17 cellular contexts compared by ENCODE assay signal in the genomic region with DNA sequence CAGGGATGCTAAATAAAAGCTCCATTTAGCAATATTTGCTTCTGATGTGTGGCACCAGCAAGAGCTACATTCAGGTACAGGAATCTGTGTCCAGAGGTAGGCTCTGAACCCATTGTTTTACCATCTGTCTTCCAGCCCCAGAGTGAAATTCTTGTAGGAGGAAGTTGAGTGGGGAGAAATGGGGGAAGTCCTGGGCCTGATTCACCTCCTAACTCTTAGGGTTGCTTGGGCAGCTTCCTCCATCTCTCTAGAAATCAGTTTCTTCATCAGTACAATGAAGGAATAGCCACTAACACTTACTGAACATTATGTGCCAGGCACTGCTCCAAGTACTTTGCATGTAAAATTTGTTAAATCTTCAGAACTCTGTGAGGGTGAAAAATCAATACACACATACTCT. TPM values are rescaled to one million over a fixed set of nuclear protein-coding genes. Genes with fewer than 3 reads are reported as not detected.
A peak's percentile ranks its signal among the peaks of the same experiment; 100 is the strongest.
DNase-seq lines count a peak whose midpoint lies in the region; ATAC-seq, FAIRE-seq and TF ChIP-seq lines count a peak whose summit lies in the region.
"Had no signal": no experiment of that assay in that cellular context is flagged by ENCODE, and none has a peak within 500 bp of the region (broad histone marks: within the 10 kb centered on the region; RNA-seq: fewer than 3 reads in every experiment).

No MANE protein-coding gene starts in this region.

- CTCF ChIA-PET in HepG2 (lab: Yijun Ruan, JAX; ENCODE audit: low intra/inter-chr PET ratio, low total read pairs): no interaction called here
- CTCF ChIA-PET in activated B cell treated with CpG ODN at 0.5 μM for 24 hours (lab: Charles Lee): interaction anchor here (1.8 kb wide), 1 partner anchor 27 kb away, joined by 10 read pairs; no protein-coding TSS in a partner anchor

- TF ChIP-seq CTCF in right lobe of liver (IDR thresholded peaks at IDR 0.05) (no peak), HepG2 (CRISPR knock-in tag; IDR thresholded peaks at IDR 0.05) (no peak), activated B cell treated with CpG ODN at 0.5 μM for 24 hours (IDR thresholded peaks at IDR 0.05) (no peak), transverse colon (IDR thresholded peaks at IDR 0.05) (no peak)

- H3K27ac Mint-ChIP-seq in activated B cell treated with CpG ODN at 0.5 μM for 24 hours: peak overlapping the region; percentile 72
- H3K27ac Mint-ChIP-seq: type B pancreatic cell had no signal

- TF ChIP-seq RAD21 in HepG2 (CRISPR knock-in tag; IDR thresholded peaks at IDR 0.05): no peak

- TF ChIP-seq EP300 in HepG2 (IDR thresholded peaks at IDR 0.05; ENCODE audit: low read depth in 2 of 2, low read length in 2 of 2): no peak
- TF ChIP-seq EP300 in HepG2 (CRISPR knock-in tag; IDR thresholded peaks at IDR 0.05; ENCODE audit: borderline replicate concordance): no peak
- TF ChIP-seq EP300 in transverse colon (IDR thresholded peaks at IDR 0.05; ENCODE audit: low read depth): no peak

- H3K27ac ChIP-seq in right lobe of liver (no peak overlapping the region), HepG2 (ENCODE audit: extremely low read length, insufficient read depth, low read length) (no peak overlapping the region), transverse colon (no peak overlapping the region)
- H3K27ac ChIP-seq: gastroesophageal sphincter, KMS-11 had no signal

- H3K4me3 ChIP-seq in right lobe of liver (no peak overlapping the region), HepG2 (replicated peaks in 1 of 3; ENCODE audit: insufficient read depth in 1 of 3, low read depth in 2 of 3, low read length in 3 of 3) (no peak overlapping the region), transverse colon (no peak overlapping the region)
- H3K4me3 ChIP-seq: adrenal gland, gastroesophageal sphincter had no signal

- H3K36me3 ChIP-seq in right lobe of liver (no peaks in the 10 kb centered on the region), HepG2 (replicated peaks in 1 of 2; ENCODE audit: control insufficient read depth in 1 of 2, insufficient read depth in 2 of 2, low read length in 2 of 2) (no peaks in the 10 kb centered on the region), transverse colon (no peaks in the 10 kb centered on the region)
- H3K36me3 ChIP-seq: adrenal gland, gastroesophageal sphincter had no signal

- FAIRE-seq in HepG2 (lab: Jason Lieb, UNC): no peak
- FAIRE-seq: H54, keratinocyte had no signal

- H3K79me2 ChIP-seq in HepG2 (ENCODE audit: insufficient read depth, low read length): no peaks in the 10 kb centered on the region

- DNase-seq in right lobe of liver: no peak
- no peak for DNase-seq in HepG2 (ENCODE audit: low spot score)
- no peak for DNase-seq in activated B cell treated with CpG ODN at 0.5 μM for 24 hours
- no peak for DNase-seq in NCI-H1048 (lab: John Stamatoyannopoulos, UW)
- DNase-seq in activated gamma-delta T cell (lab: John Stamatoyannopoulos, UW): no peak
- DNase-seq in transverse colon: no peak
- DNase-seq: DMS79 treated with DMSO at 0.1 percent for 48 hours, T1000 had no signal

- no peaks in the 10 kb centered on the region for H3K27me3 ChIP-seq in right lobe of liver
- no peaks in the 10 kb centered on the region for H3K27me3 ChIP-seq in HepG2 (ENCODE audit: control insufficient read depth in 1 of 2, insufficient read depth in 2 of 2, low read length in 2 of 2)
- no peaks in the 10 kb centered on the region for H3K27me3 ChIP-seq in transverse colon
- H3K27me3 ChIP-seq: adrenal gland, gastroesophageal sphincter had no signal

- peaks cover 24% of the 10 kb centered on the region for H3K4me1 Mint-ChIP-seq in activated B cell treated with CpG ODN at 0.5 μM for 24 hours
- H3K4me1 Mint-ChIP-seq: neural crest cell had no signal

- no peak overlapping the region for H3K9ac ChIP-seq in HepG2 (ENCODE audit: insufficient read depth, low read depth, low read length)
- H3K9ac ChIP-seq: KMS-11 had no signal

- ATAC-seq in right lobe of liver (peak; percentile 38 to 50 (median 50)), HepG2 (no peak), HG03378 (IDR thresholded peaks at IDR 0.05; ENCODE audit: unreplicated experiment) (peak; percentile 69), activated B cell treated with CpG ODN at 0.5 μM for 24 hours (ENCODE audit: low read depth) (peak; percentile 82), GM18867 (IDR thresholded peaks at IDR 0.05; ENCODE audit: unreplicated experiment) (no peak)
- ATAC-seq: gastroesophageal sphincter had no signal

- in situ Hi-C loops in HepG2 (cut with HindIII; ENCODE audit: extremely low pct_ligation_motif_present, low pct_unique_long_range_greater_than_20kb): no loop called here
- in situ Hi-C loops in transverse colon (cut with MboI; ENCODE audit: low pct_ligation_motif_present in 1 of 4, low pct_unique_long_range_greater_than_20kb in 1 of 4, low sequenced_read_pairs in 3 of 4): no loop called here

- H3K9me3 ChIP-seq in right lobe of liver (no peaks in the 10 kb centered on the region), HepG2 (ENCODE audit: low read length) (no peaks in the 10 kb centered on the region), transverse colon (no peaks in the 10 kb centered on the region)
- H3K9me3 ChIP-seq: adrenal gland, gastroesophageal sphincter had no signal

- H3K36me3 Mint-ChIP-seq in activated B cell treated with CpG ODN at 0.5 μM for 24 hours (ENCODE audit: low read depth): no peaks in the 10 kb centered on the region

- no peaks in the 10 kb centered on the region for H4K20me1 ChIP-seq in HepG2 (ENCODE audit: insufficient read depth, low read length)

- intact Hi-C loops in right lobe of liver (cut with DNase I) (no loop called here), HepG2 (cut with micrococcal nuclease; ENCODE audit: unreplicated experiment) (no loop called here), activated B cell treated with CpG ODN at 0.5 μM for 24 hours (cut with micrococcal nuclease) (loop anchor here (2.0 kb wide), 2 partner anchors 16 to 56 kb away; a partner anchor contains a TSS), transverse colon (cut with DNase I; ENCODE audit: low total_unique reads) (no loop called here)

- no peaks in the 10 kb centered on the region for H3K27me3 Mint-ChIP-seq in activated B cell treated with CpG ODN at 0.5 μM for 24 hours
- H3K27me3 Mint-ChIP-seq: type B pancreatic cell had no signal

- POLR2A ChIA-PET in HepG2 (lab: Yijun Ruan, JAX): no interaction called here
- POLR2A ChIA-PET in activated B cell treated with CpG ODN at 0.5 μM for 24 hours (lab: Charles Lee): interaction anchor here (1.0 to 2.1 kb wide), 2 partner anchors 35 to 95 kb away, joined by 4 to 9 read pairs; a partner anchor contains a TSS

- TF ChIP-seq POLR2A in right lobe of liver (IDR thresholded peaks at IDR 0.05) (no peak), HepG2 (IDR thresholded peaks at IDR 0.05; ENCODE audit: insufficient read depth in 1 of 2, low read depth in 2 of 2, low read length in 2 of 2) (no peak), transverse colon (IDR thresholded peaks at IDR 0.05) (no peak)

- H2AFZ ChIP-seq in HepG2 (ENCODE audit: low read length): no peak overlapping the region

- H3K9me3 Mint-ChIP-seq in activated B cell treated with CpG ODN at 0.5 μM for 24 hours: no peaks in the 10 kb centered on the region
- H3K9me3 Mint-ChIP-seq: type B pancreatic cell had no signal

- no peak overlapping the region for H3K4me3 Mint-ChIP-seq in activated B cell treated with CpG ODN at 0.5 μM for 24 hours
- H3K4me3 Mint-ChIP-seq: neural crest cell, type B pancreatic cell had no signal

- H3K4me2 ChIP-seq in HepG2 (ENCODE audit: low read depth, low read length): no peak overlapping the region
- H3K4me2 ChIP-seq: KMS-11 had no signal

- H3K4me1 ChIP-seq in right lobe of liver (peaks cover 0 to 10% (median 0%) of the 10 kb centered on the region in 4 donors), HepG2 (ENCODE audit: insufficient read depth, low read length) (no peaks in the 10 kb centered on the region), transverse colon (peaks cover 0 to 5% (median 0%) of the 10 kb centered on the region in 4 donors)

- no TSS peak for BruUV-seq in HepG2 (replicated peaks; lab: Mats Ljungman, UMichigan)

RNA-seq across cellular contexts. Expression of a gene that starts 35.1 kb away (rescaled TPM):
- total RNA-seq in right lobe of liver (10 to 100 TPM; 29.1 to 70.4 (median 50.9) TPM), HepG2 (2016; rRNA removed; fragmentation: Illumina TruSeq; extraction: Trizol) (93.0 and 102 TPM in 2 replicates), activated B cell treated with CpG ODN at 0.5 μM for 24 hours (67.4 and 68.4 TPM in 2 replicates), transverse colon (10 to 100 TPM; 16.1 to 59.8 (median 47.9) TPM)
- 6.2 and 7.3 TPM in 2 replicates for total RNA-seq in HepG2 (2016; cell fraction: cytosol; rRNA removed; fragmentation: Illumina TruSeq; extraction: Trizol; ENCODE audit: low read depth)
- total RNA-seq in HepG2 (2016; cell fraction: insoluble cytoplasmic fraction; rRNA removed; fragmentation: Illumina TruSeq; extraction: Trizol): 86.9 and 96.9 TPM in 2 replicates
- 27.1 and 29.7 TPM in 2 replicates for total RNA-seq in HepG2 (2016; cell fraction: membrane; rRNA removed; fragmentation: Illumina TruSeq; extraction: Trizol)
- 43.2 and 44.5 TPM in 2 replicates for total RNA-seq in HepG2 (2016; cell fraction: nucleus; rRNA removed; fragmentation: Illumina TruSeq; extraction: Trizol)
- 28.3 and 33.0 TPM in 2 replicates for polyA plus RNA-seq in HepG2 (2011; rRNA removed)
- polyA plus RNA-seq in HepG2 (2011; cell fraction: cytosol; rRNA removed): 20.4 and 29.5 TPM in 2 replicates
- 10.7 and 13.8 TPM in 2 replicates for polyA plus RNA-seq in HepG2 (2011; cell fraction: nucleus; rRNA removed)
- 34.7 and 37.0 TPM in 2 replicates for polyA plus RNA-seq in HepG2 (2012)
- polyA plus RNA-seq in HepG2 (2016; cell fraction: cytosol; fragmentation: Illumina TruSeq; extraction: Trizol; ENCODE audit: low read depth): 3.1 and 3.8 TPM in 2 replicates
- 70.1 and 81.8 TPM in 2 replicates for polyA plus RNA-seq in HepG2 (2016; cell fraction: insoluble cytoplasmic fraction; fragmentation: Illumina TruSeq; extraction: Trizol; ENCODE audit: low read depth)
- polyA plus RNA-seq in HepG2 (2016; cell fraction: membrane; fragmentation: Illumina TruSeq; extraction: Trizol; ENCODE audit: low read depth): 12.6 and 14.3 TPM in 2 replicates
- polyA plus RNA-seq in HepG2 (2016; cell fraction: nucleus; fragmentation: Illumina TruSeq; extraction: Trizol; ENCODE audit: insufficient read depth, low read depth): 43.9 and 44.2 TPM in 2 replicates
- polyA minus RNA-seq in HepG2 (2011; rRNA and poly(A)+ RNA removed; ENCODE audit: low replicate concordance): 96.9 and 99.6 TPM in 2 replicates
- polyA minus RNA-seq in HepG2 (2011; cell fraction: cytosol; rRNA and poly(A)+ RNA removed): 45.5 and 51.8 TPM in 2 replicates
- polyA minus RNA-seq in HepG2 (2011; cell fraction: nucleus; rRNA and poly(A)+ RNA removed): 24.7 and 35.2 TPM in 2 replicates

RNA-seq across cellular contexts. Expression of a gene that starts 55.9 kb away (rescaled TPM):
- total RNA-seq in right lobe of liver (10 to 100 TPM in 4 of 6 experiments, 1 to 10 TPM in 2; 8.2 to 17.4 (median 12.2) TPM), HepG2 (2016; rRNA removed; fragmentation: Illumina TruSeq; extraction: Trizol) (3.8 and 4.6 TPM in 2 replicates), activated B cell treated with CpG ODN at 0.5 μM for 24 hours (22.2 and 23.4 TPM in 2 replicates), transverse colon (10 to 100 TPM in 2 of 4 donors, 1 to 10 TPM in 2; 3.8 to 16.7 (median 9.2) TPM)
- total RNA-seq in HepG2 (2016; cell fraction: cytosol; rRNA removed; fragmentation: Illumina TruSeq; extraction: Trizol; ENCODE audit: low read depth): 1.5 and 2.9 TPM in 2 replicates
- 4.2 and 4.4 TPM in 2 replicates for total RNA-seq in HepG2 (2016; cell fraction: insoluble cytoplasmic fraction; rRNA removed; fragmentation: Illumina TruSeq; extraction: Trizol)
- 3.7 and 4.2 TPM in 2 replicates for total RNA-seq in HepG2 (2016; cell fraction: membrane; rRNA removed; fragmentation: Illumina TruSeq; extraction: Trizol)
- 10.5 and 11.0 TPM in 2 replicates for total RNA-seq in HepG2 (2016; cell fraction: nucleus; rRNA removed; fragmentation: Illumina TruSeq; extraction: Trizol)
- polyA plus RNA-seq in HepG2 (2011; rRNA removed): 2.6 and 3.0 TPM in 2 replicates
- 1.4 and 1.7 TPM in 2 replicates for polyA plus RNA-seq in HepG2 (2011; cell fraction: cytosol; rRNA removed)
- polyA plus RNA-seq in HepG2 (2011; cell fraction: nucleus; rRNA removed): 5.1 and 5.5 TPM in 2 replicates
- polyA plus RNA-seq in HepG2 (2012): 2.5 and 4.2 TPM in 2 replicates
- polyA plus RNA-seq in HepG2 (2016; cell fraction: cytosol; fragmentation: Illumina TruSeq; extraction: Trizol; ENCODE audit: low read depth): 0.57 and 0.59 TPM in 2 replicates
- 2.2 and 2.4 TPM in 2 replicates for polyA plus RNA-seq in HepG2 (2016; cell fraction: insoluble cytoplasmic fraction; fragmentation: Illumina TruSeq; extraction: Trizol; ENCODE audit: low read depth)
- polyA plus RNA-seq in HepG2 (2016; cell fraction: membrane; fragmentation: Illumina TruSeq; extraction: Trizol; ENCODE audit: low read depth): 1.0 and 1.1 TPM in 2 replicates
- 4.9 and 5.0 TPM in 2 replicates for polyA plus RNA-seq in HepG2 (2016; cell fraction: nucleus; fragmentation: Illumina TruSeq; extraction: Trizol; ENCODE audit: insufficient read depth, low read depth)
- 4.9 and 12.1 TPM in 2 replicates for polyA minus RNA-seq in HepG2 (2011; rRNA and poly(A)+ RNA removed; ENCODE audit: low replicate concordance)
- 2.1 TPM in 2 replicates for polyA minus RNA-seq in HepG2 (2011; cell fraction: cytosol; rRNA and poly(A)+ RNA removed)
- 21.4 and 23.4 TPM in 2 replicates for polyA minus RNA-seq in HepG2 (2011; cell fraction: nucleus; rRNA and poly(A)+ RNA removed)

Comparison
In these comparisons a context has a peak if more than half of its experiments do, and no peak if none do; other contexts are left out.
1. ATAC-seq: peak in right lobe of liver (4 of 4), HG03378 (single experiment) and activated B cell treated with CpG ODN at 0.5 μM for 24 hours (single experiment); none in HepG2 (single experiment) and GM18867 (single experiment).